Comparison of ENCODE assay signal across 18 cellular contexts in the genomic region with DNA sequence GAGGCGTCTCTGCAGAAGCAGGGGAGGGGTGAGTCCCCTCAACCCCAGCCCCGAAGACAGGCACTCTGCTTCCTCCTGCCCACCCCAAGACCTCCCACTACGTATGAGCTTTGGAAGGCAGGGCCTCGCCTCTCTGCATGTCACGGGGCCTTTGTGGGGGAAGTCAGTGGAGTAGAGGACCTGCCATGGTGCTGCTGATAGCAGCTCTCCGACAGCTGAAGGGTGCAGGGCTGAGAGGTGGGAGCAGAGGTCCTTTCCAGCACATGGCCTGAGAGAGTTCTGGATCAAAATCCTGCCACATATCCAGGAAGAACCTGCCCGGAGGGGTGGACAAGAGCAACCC. TPM values are rescaled to one million over a fixed set of nuclear protein-coding genes. Genes with fewer than 3 reads are reported as not detected.
DNase-seq lines count a peak whose midpoint lies in the region; ATAC-seq lines count a peak whose summit lies in the region.
"Had no signal": no experiment of that assay in that cellular context is flagged by ENCODE, and none has a peak within 500 bp of the region (broad histone marks: within the 10 kb centered on the region; RNA-seq: fewer than 3 reads in every experiment).

No MANE protein-coding gene starts in this region.

- no peaks in the 10 kb centered on the region for H3K36me3 ChIP-seq in SJCRH30
- H3K36me3 ChIP-seq: cardiac muscle cell had no signal

- ATAC-seq in naive B cell (ENCODE audit: low read depth in 2 of 2) (no peak), GM21786 (IDR thresholded peaks at IDR 0.05; ENCODE audit: unreplicated experiment) (no peak)
- ATAC-seq: effector memory CD8-positive, alpha-beta T cell; stimulated activated naive CD8-positive, alpha-beta T cell treated with anti-CD3 and anti-CD28 coated beads, Interleukin-15, Interleukin-2, amounts not matched to agents 100 U/mL and 50 U/mL, for 24 hours; upper lobe of right lung had no signal

- H3K4me3 ChIP-seq in SJCRH30: no peak overlapping the region
- H3K4me3 ChIP-seq: cardiac muscle cell, GM23248, lung, upper lobe of right lung had no signal

- H3K27me3 ChIP-seq in SJCRH30: no peaks in the 10 kb centered on the region

- H3K27ac Mint-ChIP-seq in activated naive CD4-positive, alpha-beta T cell treated with anti-CD3 and anti-CD28 coated beads, Interleukin-2, amount 10 ng/mL, durations not matched to agents 7 days and 5 days: no peak overlapping the region
- peak overlapping the region in 5 of 6 donors; percentile 28 to 94 (median 78) for H3K27ac Mint-ChIP-seq in naive B cell

- DNase-seq in activated naive CD4-positive, alpha-beta T cell treated with anti-CD3 and anti-CD28 coated beads, Interleukin-2, amount 10 ng/mL, durations not matched to agents 7 days and 5 days: no peak
- no peak for DNase-seq in activated naive CD4-positive, alpha-beta T cell (lab: John Stamatoyannopoulos, UW)
- no peak for DNase-seq in naive B cell
- DNase-seq in epidermal melanocyte (ENCODE audit: insufficient read length, low spot score): no peak
- no peak for DNase-seq in SJCRH30
- DNase-seq in germinal center (ENCODE audit: low spot score): no peak
- DNase-seq: activated CD4-positive, alpha-beta memory T cell treated with anti-CD3 and anti-CD28 coated beads, Interleukin-2, amount 10 ng/mL, durations not matched to agents 7 days and 5 days; activated T-cell treated with anti-CD3 and anti-CD28 coated beads, Interleukin-2, amount 50 U/mL, for 48 hours; effector memory CD8-positive, alpha-beta T cell; GM23248; islet precursor cell; NCI-H2171 treated with DMSO at 0.1 percent for 48 hours; stimulated activated naive CD8-positive, alpha-beta T cell treated with anti-CD3 and anti-CD28 coated beads, Interleukin-15, Interleukin-2, amounts not matched to agents 100 U/mL and 50 U/mL, for 24 hours; upper lobe of right lung had no signal

- H3K9me3 Mint-ChIP-seq in activated naive CD4-positive, alpha-beta T cell treated with anti-CD3 and anti-CD28 coated beads, Interleukin-2, amount 10 ng/mL, durations not matched to agents 7 days and 5 days: no peaks in the 10 kb centered on the region
- H3K9me3 Mint-ChIP-seq in naive B cell: peaks cover 0 to 3% (median 0%) of the 10 kb centered on the region in 7 donors
- H3K9me3 Mint-ChIP-seq: activated CD4-positive, alpha-beta memory T cell treated with anti-CD3 and anti-CD28 coated beads, Interleukin-2, amount 10 ng/mL, durations not matched to agents 7 days and 5 days; effector memory CD8-positive, alpha-beta T cell had no signal

- H3K27ac ChIP-seq in angular gyrus (ENCODE audit: low read depth, low read length) (peak overlapping the region; percentile 48), SJCRH30 (no peak overlapping the region)
- H3K27ac ChIP-seq: cardiac muscle cell, GM23248, upper lobe of right lung had no signal

- H3K4me3 Mint-ChIP-seq in activated naive CD4-positive, alpha-beta T cell treated with anti-CD3 and anti-CD28 coated beads, Interleukin-2, amount 10 ng/mL, durations not matched to agents 7 days and 5 days: peak overlapping the region; percentile 27
- H3K4me3 Mint-ChIP-seq in naive B cell: peak overlapping the region; percentile 57 to 97 (median 91)

- peaks cover 9% of the 10 kb centered on the region for H3K4me1 ChIP-seq in SJCRH30

- H3K27me3 Mint-ChIP-seq in activated naive CD4-positive, alpha-beta T cell treated with anti-CD3 and anti-CD28 coated beads, Interleukin-2, amount 10 ng/mL, durations not matched to agents 7 days and 5 days: peaks cover 42% of the 10 kb centered on the region
- no peaks in the 10 kb centered on the region for H3K27me3 Mint-ChIP-seq in naive B cell

- H3K4me1 Mint-ChIP-seq in activated naive CD4-positive, alpha-beta T cell treated with anti-CD3 and anti-CD28 coated beads, Interleukin-2, amount 10 ng/mL, durations not matched to agents 7 days and 5 days: peaks cover 37% of the 10 kb centered on the region
- H3K4me1 Mint-ChIP-seq in naive B cell: peaks cover 33 to 50% (median 42%) of the 10 kb centered on the region in 3 donors

- peaks cover 3% of the 10 kb centered on the region for H3K36me3 Mint-ChIP-seq in activated naive CD4-positive, alpha-beta T cell treated with anti-CD3 and anti-CD28 coated beads, Interleukin-2, amount 10 ng/mL, durations not matched to agents 7 days and 5 days
- H3K36me3 Mint-ChIP-seq in naive B cell: no peaks in the 10 kb centered on the region

- CTCF ChIA-PET in activated naive CD4-positive, alpha-beta T cell treated with anti-CD3 and anti-CD28 coated beads, Interleukin-2, amount 10 ng/mL, durations not matched to agents 7 days and 5 days (lab: Charles Lee): interaction anchor here (0.9 to 1.2 kb wide), 2 partner anchors 12 to 51 kb away, joined by 3 to 5 read pairs; no protein-coding TSS in a partner anchor

- H3K9me3 ChIP-seq in SJCRH30 (replicated peaks): no peaks in the 10 kb centered on the region
- H3K9me3 ChIP-seq: upper lobe of right lung had no signal

RNA-seq across cellular contexts. Expression of a gene that starts 1.3 kb away (rescaled TPM):
- polyA plus RNA-seq in naive B cell (ENCODE audit: low read depth in 6 of 6): 10 to 100 TPM; 55.7 to 95.8 (median 59.7) TPM
- total RNA-seq in SJCRH30 (2014; rRNA removed; shearing (Covaris generic)): 1.5 and 1.6 TPM in 2 replicates
- total RNA-seq: GM23248 had no signal

RNA-seq across cellular contexts. Expression of a gene that starts 12.6 kb away (rescaled TPM):
- 100 to 1,000 TPM; 419 to 599 (median 451) TPM for polyA plus RNA-seq in naive B cell (ENCODE audit: low read depth in 6 of 6)
- total RNA-seq in SJCRH30 (2014; rRNA removed; shearing (Covaris generic)): 277 and 308 TPM in 2 replicates

RNA-seq across cellular contexts. Expression of a gene that starts 54.4 kb away (rescaled TPM):
- 100 to 1,000 TPM in 2 of 6 donors, 10 to 100 TPM in 4; 56.3 to 109 (median 78.0) TPM for polyA plus RNA-seq in naive B cell (ENCODE audit: low read depth in 6 of 6)
- total RNA-seq in SJCRH30 (2014; rRNA removed; shearing (Covaris generic)): 38.9 and 46.6 TPM in 2 replicates

RNA-seq across cellular contexts. Expression of a gene that starts 56.6 kb away (rescaled TPM):
- 100 to 1,000 TPM; 260 to 473 (median 320) TPM for polyA plus RNA-seq in naive B cell (ENCODE audit: low read depth in 6 of 6)
- total RNA-seq in SJCRH30 (2014; rRNA removed; shearing (Covaris generic)): 126 and 143 TPM in 2 replicates
